In the genomic region with DNA sequence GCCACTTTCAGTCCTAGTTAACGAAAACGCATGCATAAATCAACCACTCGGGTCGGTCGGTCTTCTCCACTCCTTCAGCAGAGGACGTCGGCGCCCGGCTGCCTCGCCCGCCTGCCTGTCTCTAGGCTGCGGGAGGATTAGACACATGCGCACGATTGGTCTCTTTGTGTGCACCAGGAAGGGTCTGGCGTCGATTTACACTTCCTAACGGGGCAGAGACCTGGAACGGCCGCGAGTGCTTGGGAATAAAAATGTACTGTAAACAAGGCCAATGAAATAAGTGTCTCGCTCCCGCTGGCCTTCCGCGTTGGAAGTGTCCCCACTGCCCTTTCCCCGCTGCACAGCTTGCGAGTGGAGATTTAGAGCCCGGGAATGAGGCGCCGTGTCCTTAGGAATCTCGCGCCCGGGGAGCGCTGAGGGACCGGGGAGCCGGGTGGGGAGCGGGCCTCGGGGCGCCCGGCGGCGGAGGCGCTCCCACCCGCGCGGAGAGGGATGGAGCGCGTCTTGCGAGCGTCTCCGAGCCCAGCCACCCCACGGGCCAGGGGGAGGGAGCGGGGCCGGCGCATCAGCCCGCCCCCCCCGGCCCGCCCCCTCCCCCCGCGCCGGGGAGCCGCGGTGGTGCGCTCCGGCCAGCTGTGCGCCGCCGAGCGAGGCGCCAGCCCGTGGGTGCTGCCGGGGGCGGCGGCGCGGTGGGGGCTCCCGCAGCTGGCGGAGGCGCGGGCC, we compare ENCODE assay signal across 8 cellular contexts. TPM values are rescaled to one million over a fixed set of nuclear protein-coding genes. Genes with fewer than 3 reads are reported as not detected.
DNase-seq lines count a peak whose midpoint lies in the region; ATAC-seq and TF ChIP-seq lines count a peak whose summit lies in the region.

A gene (plus strand): TSS at position 636 of the 723 bp plus-strand sequence.

- peak; percentile 20 for ATAC-seq in activated CD8-positive, alpha-beta T cell treated with anti-CD3 and anti-CD28 coated beads for 36 hours
- no peak for ATAC-seq in naive thymus-derived CD4-positive, alpha-beta T cell
- ATAC-seq in HG02870 (IDR thresholded peaks at IDR 0.05; ENCODE audit: unreplicated experiment), result no peak

- no peak within 1 kb of the TSS for H3K27ac ChIP-seq in naive thymus-derived CD4-positive, alpha-beta T cell (ENCODE audit: low read depth, low read length)

- H3K27me3 ChIP-seq in naive thymus-derived CD4-positive, alpha-beta T cell (ENCODE audit: control insufficient read depth in 2 of 2, insufficient read depth in 2 of 2, low read length in 2 of 2), result peaks cover 3 to 5% of the 10 kb centered on the region in 2 donors

- peak within 1 kb of the TSS; percentile 69 for H3K4me3 ChIP-seq in fibroblast of the aortic adventitia (ENCODE audit: low read depth, low read length)
- no peak within 1 kb of the TSS for H3K4me3 ChIP-seq in naive thymus-derived CD4-positive, alpha-beta T cell (ENCODE audit: low read length)

- H3K9me3 Mint-ChIP-seq in activated CD8-positive, alpha-beta T cell treated with anti-CD3 and anti-CD28 coated beads for 36 hours, result no peaks in the 10 kb centered on the region
- peaks cover 0 to 2% (median 0%) of the 10 kb centered on the region in 11 donors for H3K9me3 Mint-ChIP-seq in naive thymus-derived CD4-positive, alpha-beta T cell

- H3K27me3 Mint-ChIP-seq in activated CD8-positive, alpha-beta T cell treated with anti-CD3 and anti-CD28 coated beads for 36 hours, result peaks cover 49% of the 10 kb centered on the region
- H3K27me3 Mint-ChIP-seq in naive thymus-derived CD4-positive, alpha-beta T cell, result peaks cover 57 to 72% (median 62%) of the 10 kb centered on the region in 5 donors

- no peak for TF ChIP-seq CTCF in activated CD8-positive, alpha-beta T cell treated with anti-CD3 and anti-CD28 coated beads for 36 hours (IDR thresholded peaks at IDR 0.05)
- TF ChIP-seq CTCF in fibroblast of the aortic adventitia (IDR thresholded peaks at IDR 0.05; ENCODE audit: insufficient read depth, low read length), result no peak

- H3K36me3 Mint-ChIP-seq in activated CD8-positive, alpha-beta T cell treated with anti-CD3 and anti-CD28 coated beads for 36 hours (ENCODE audit: low read depth), result no peaks in the 10 kb centered on the region
- no peaks in the 10 kb centered on the region for H3K36me3 Mint-ChIP-seq in naive thymus-derived CD4-positive, alpha-beta T cell

- H3K36me3 ChIP-seq in naive thymus-derived CD4-positive, alpha-beta T cell (ENCODE audit: control insufficient read depth in 2 of 3, insufficient read depth in 3 of 3, low read length in 3 of 3), result no peaks in the 10 kb centered on the region

- intact Hi-C loops in activated CD8-positive, alpha-beta T cell treated with anti-CD3 and anti-CD28 coated beads for 36 hours (cut with micrococcal nuclease), result no loop called here
- intact Hi-C loops in naive thymus-derived CD4-positive, alpha-beta T cell (cut with micrococcal nuclease), result no loop called here

- H3K27ac Mint-ChIP-seq in activated CD8-positive, alpha-beta T cell treated with anti-CD3 and anti-CD28 coated beads for 36 hours, result no peak within 1 kb of the TSS
- no peak within 1 kb of the TSS for H3K27ac Mint-ChIP-seq in naive thymus-derived CD4-positive, alpha-beta T cell

- H3K4me3 Mint-ChIP-seq in activated CD8-positive, alpha-beta T cell treated with anti-CD3 and anti-CD28 coated beads for 36 hours, result peak within 1 kb of the TSS; percentile 51
- peak within 1 kb of the TSS; percentile 0 to 68 (median 33) for H3K4me3 Mint-ChIP-seq in naive thymus-derived CD4-positive, alpha-beta T cell

- POLR2A ChIA-PET in activated CD8-positive, alpha-beta T cell treated with anti-CD3 and anti-CD28 coated beads for 36 hours (lab: Charles Lee), result no interaction called here
- POLR2A ChIA-PET in naive thymus-derived CD4-positive, alpha-beta T cell (lab: Charles Lee), result no interaction called here

- CTCF ChIA-PET in activated CD8-positive, alpha-beta T cell treated with anti-CD3 and anti-CD28 coated beads for 36 hours (lab: Charles Lee), result no interaction called here
- CTCF ChIA-PET in naive thymus-derived CD4-positive, alpha-beta T cell (lab: Charles Lee), result no interaction called here

- H3K4me1 ChIP-seq in naive thymus-derived CD4-positive, alpha-beta T cell (ENCODE audit: control insufficient read depth in 2 of 2, insufficient read depth in 2 of 2, low read length in 2 of 2), result no peaks in the 10 kb centered on the region

- DNase-seq in DMS153 (lab: John Stamatoyannopoulos, UW) (peak; percentile 67), NCI-H128 (lab: John Stamatoyannopoulos, UW; ENCODE audit: unreplicated experiment) (peak; percentile 71), fibroblast of the aortic adventitia (ENCODE audit: low read depth) (peak; percentile 65), A172 (ENCODE audit: low spot score) (no peak)
- DNase-seq in activated CD8-positive, alpha-beta T cell treated with anti-CD3 and anti-CD28 coated beads for 36 hours, result peak; percentile 19
- no peak for DNase-seq in naive thymus-derived CD4-positive, alpha-beta T cell
- no peak for DNase-seq in activated CD4-positive, CD25-positive, alpha-beta regulatory T cell (lab: John Stamatoyannopoulos, UW)

- H3K9me3 ChIP-seq in naive thymus-derived CD4-positive, alpha-beta T cell (ENCODE audit: control insufficient read depth in 2 of 3, low read length in 3 of 3), result no peaks in the 10 kb centered on the region

- H3K4me1 Mint-ChIP-seq in activated CD8-positive, alpha-beta T cell treated with anti-CD3 and anti-CD28 coated beads for 36 hours (ENCODE audit: low read depth), result peaks cover 9% of the 10 kb centered on the region
- peaks cover 6 to 19% (median 10%) of the 10 kb centered on the region in 7 donors for H3K4me1 Mint-ChIP-seq in naive thymus-derived CD4-positive, alpha-beta T cell

RNA-seq across cellular contexts. Expression of the gene that starts here (rescaled TPM):
- not detected for total RNA-seq in activated CD8-positive, alpha-beta T cell treated with anti-CD3 and anti-CD28 coated beads for 36 hours
- total RNA-seq in fibroblast of the aortic adventitia (ENCODE audit: low replicate concordance), result 2.1 and 3.2 TPM in 2 replicates
- total RNA-seq in naive thymus-derived CD4-positive, alpha-beta T cell, result not detected
- under 1 TPM; 0.06 to 0.11 TPM for polyA plus RNA-seq in naive thymus-derived CD4-positive, alpha-beta T cell
- not detected in 2 replicates for total RNA-seq in A172 (2014; rRNA removed; shearing (Covaris generic))

Comparison
In these comparisons a context has a peak if more than half of its experiments do, and no peak if none do; other contexts are left out.
1. Peak in DNase-seq and ATAC-seq in activated CD8-positive, alpha-beta T cell treated with anti-CD3 and anti-CD28 coated beads for 36 hours; RNA of the gene not detected or under 1 TPM.
2. DNase-seq: peak in DMS153 (single experiment), NCI-H128 (single experiment) and fibroblast of the aortic adventitia (single experiment); none in naive thymus-derived CD4-positive, alpha-beta T cell (0 of 9), A172 (single experiment) and activated CD4-positive, CD25-positive, alpha-beta regulatory T cell (0 of 4).